Comparison of ENCODE assay signal across 1 cellular context in genomic region chr17:40559954-40560591, GRCh38.
TF ChIP-seq lines count a peak whose summit lies in the region.

No MANE protein-coding gene starts in this region.

TF ChIP-seq in A549, 52 proteins besides CTCF, POLR2A, EP300 and RAD21 (continued from another document):
- TF ChIP-seq MAZ (IDR thresholded peaks at IDR 0.05; ENCODE audit: borderline replicate concordance, low read depth, low read length), result no peak
- peak; percentile 19 to 65; a peak in 3 of 4 replicates for TF ChIP-seq CEBPB (IDR thresholded peaks at IDR 0.05)
- TF ChIP-seq NFE2L2 (conservative IDR thresholded peaks at IDR 0.05; ENCODE audit: low read length), result no peak; the same call in 1 of the 2 replicates
